Comparison of ENCODE assay signal across 8 cellular contexts in genomic region chr1:156444407-156445001, GRCh38. TPM values are rescaled to one million over a fixed set of nuclear protein-coding genes. Genes with fewer than 3 reads are reported as not detected.
DNase-seq lines count a peak whose midpoint lies in the region; ATAC-seq and TF ChIP-seq lines count a peak whose summit lies in the region.

No MANE protein-coding gene starts in this region.

- H3K36me3 ChIP-seq in cardiac muscle cell (no peaks in the 10 kb centered on the region), right atrium auricular region (no peaks in the 10 kb centered on the region)

- no peak overlapping the region for H3K27ac Mint-ChIP-seq in naive thymus-derived CD8-positive, alpha-beta T cell

- H3K4me3 Mint-ChIP-seq in naive thymus-derived CD8-positive, alpha-beta T cell = no peak overlapping the region

- in situ Hi-C loops in astrocyte of the spinal cord (cut with HindIII; ENCODE audit: low sequenced_read_pairs) = no loop called here

- TF ChIP-seq CTCF in cardiac muscle cell (IDR thresholded peaks at IDR 0.05; ENCODE audit: low read depth, low read length) = peak; percentile 36
- TF ChIP-seq CTCF in right atrium auricular region (IDR thresholded peaks at IDR 0.05) = peak in 1 of 2 donors; percentile 47
- peak; percentile 39 for TF ChIP-seq CTCF in astrocyte of the spinal cord (IDR thresholded peaks at IDR 0.05; ENCODE audit: low read depth, low read length)

- peaks cover 49% of the 10 kb centered on the region for H3K27me3 ChIP-seq in cardiac muscle cell
- H3K27me3 ChIP-seq in right atrium auricular region = peaks cover 11 to 16% of the 10 kb centered on the region in 2 donors

- peaks cover 3 to 9% (median 6%) of the 10 kb centered on the region in 4 donors for H3K4me1 Mint-ChIP-seq in naive thymus-derived CD8-positive, alpha-beta T cell

- no peaks in the 10 kb centered on the region for H3K36me3 Mint-ChIP-seq in naive thymus-derived CD8-positive, alpha-beta T cell

- no peak overlapping the region for H3K27ac ChIP-seq in cardiac muscle cell
- H3K27ac ChIP-seq in right atrium auricular region = no peak overlapping the region

- peak; percentile 34 to 40 for ATAC-seq in naive thymus-derived CD8-positive, alpha-beta T cell

- H3K27me3 Mint-ChIP-seq in naive thymus-derived CD8-positive, alpha-beta T cell = peaks cover 38 to 86% (median 59%) of the 10 kb centered on the region in 5 donors

- H3K4me1 ChIP-seq in cardiac muscle cell (ENCODE audit: low read depth) (no peaks in the 10 kb centered on the region), right atrium auricular region (no peaks in the 10 kb centered on the region)

- POLR2A ChIA-PET in naive thymus-derived CD8-positive, alpha-beta T cell (lab: Charles Lee) = interaction anchor here (1.1 to 1.9 kb wide), 2 partner anchors 59 to 197 kb away, joined by 4 to 18 read pairs; partner anchors contain the start of gene BCAN

- H3K4me3 ChIP-seq in cardiac muscle cell (no peak overlapping the region), right atrium auricular region (no peak overlapping the region), astrocyte of the spinal cord (ENCODE audit: low read depth, low read length) (no peak overlapping the region)

- H3K9me3 Mint-ChIP-seq in naive thymus-derived CD8-positive, alpha-beta T cell = no peaks in the 10 kb centered on the region

- H3K9me3 ChIP-seq in cardiac muscle cell (ENCODE audit: low read depth) = no peaks in the 10 kb centered on the region
- H3K9me3 ChIP-seq in right atrium auricular region = no peaks in the 10 kb centered on the region

- peak; percentile 30 to 62 for DNase-seq in cardiac muscle cell (ENCODE audit: low read depth in 1 of 2, low spot score in 1 of 2)
- no peak for DNase-seq in right atrium auricular region (ENCODE audit: low spot score)
- peak; percentile 81 to 96 for DNase-seq in NCI-H526 (lab: John Stamatoyannopoulos, UW)
- no peak for DNase-seq in astrocyte of the spinal cord (ENCODE audit: low read depth, low spot score)
- peak in 2 of 10 donors; percentile 31 to 36 for DNase-seq in naive thymus-derived CD8-positive, alpha-beta T cell
- no peak for DNase-seq in amniotic stem cell (lab: John Stamatoyannopoulos, UW)
- no peak for DNase-seq in COLO829 (ENCODE audit: low spot score)
- no peak for DNase-seq in mucosa of gallbladder (ENCODE audit: low spot score)

RNA-seq across cellular contexts. Expression of gene MEF2D, which starts 56.1 kb away (rescaled TPM):
- total RNA-seq in cardiac muscle cell (35.9 and 64.6 TPM in 2 replicates), right atrium auricular region (100 to 1,000 TPM in 1 of 2 donors, 10 to 100 TPM in 1; 80.1 to 104 TPM), mucosa of gallbladder (57.8 TPM)
- 35.1 and 52.1 TPM in 2 replicates for polyA plus RNA-seq in cardiac muscle cell
- 10 to 100 TPM; 69.4 to 73.2 TPM for total RNA-seq in naive thymus-derived CD8-positive, alpha-beta T cell
- 10 to 100 TPM in 1 of 3 donors, 1 to 10 TPM in 2; 6.4 to 12.6 (median 6.7) TPM for polyA plus RNA-seq in naive thymus-derived CD8-positive, alpha-beta T cell

Comparison
In these comparisons a context has a peak if more than half of its experiments do, and no peak if none do; other contexts are left out.
1. DNase-seq: peak in cardiac muscle cell (2 of 2) and NCI-H526 (2 of 2); none in right atrium auricular region (single experiment), astrocyte of the spinal cord (single experiment), amniotic stem cell (single experiment), COLO829 (single experiment) and mucosa of gallbladder (single experiment).